In genomic region chr16:89423709-89424260, GRCh38 we compare ENCODE assay signal across 12 cellular contexts.
A peak's percentile ranks its signal among the peaks of the same experiment; 100 is the strongest.
DNase-seq lines count a peak whose midpoint lies in the region; ATAC-seq and TF ChIP-seq lines count a peak whose summit lies in the region.
"Had no signal": no experiment of that assay in that cellular context is flagged by ENCODE, and none has a peak within 500 bp of the region (broad histone marks: within the 10 kb centered on the region; RNA-seq: fewer than 3 reads in every experiment).

No MANE protein-coding gene starts in this region.

- H3K36me3 Mint-ChIP-seq in CD4-positive, alpha-beta memory T cell: peaks cover 17 to 42% of the 10 kb centered on the region in 2 donors
- H3K36me3 Mint-ChIP-seq in IgD-negative memory B cell: peaks cover 3% of the 10 kb centered on the region
- H3K36me3 Mint-ChIP-seq in natural killer cell treated with Interleukin-12 subunit alpha and Interleukin-12 subunit beta and Interleukin-15 and Interleukin-18, amount 100 ng/mL, for 72 hours: peaks cover 6% of the 10 kb centered on the region

- H3K27ac ChIP-seq in CD4-positive, alpha-beta memory T cell (ENCODE audit: low read depth, low read length): no peak overlapping the region
- H3K27ac ChIP-seq in ascending aorta (peak overlapping the region; percentile 71 to 86), body of pancreas (no peak overlapping the region), dorsolateral prefrontal cortex (peak overlapping the region in 3 of 59 donors; percentile 10 to 52 (median 47))

- H3K27me3 ChIP-seq in CD4-positive, alpha-beta memory T cell (ENCODE audit: insufficient read depth, low read length): no peaks in the 10 kb centered on the region
- H3K27me3 ChIP-seq in ascending aorta (no peaks in the 10 kb centered on the region), body of pancreas (no peaks in the 10 kb centered on the region), dorsolateral prefrontal cortex (no peaks in the 10 kb centered on the region)
- H3K27me3 ChIP-seq: breast epithelium, esophagus muscularis mucosa had no signal

- H3K36me3 ChIP-seq in CD4-positive, alpha-beta memory T cell (ENCODE audit: insufficient read depth, low read length): peaks cover 11% of the 10 kb centered on the region
- H3K36me3 ChIP-seq in ascending aorta: no peaks in the 10 kb centered on the region
- H3K36me3 ChIP-seq in body of pancreas (replicated peaks in 1 of 2; ENCODE audit: insufficient read depth in 1 of 2, low read depth in 2 of 2): no peaks in the 10 kb centered on the region
- H3K36me3 ChIP-seq: breast epithelium, esophagus muscularis mucosa had no signal

- no peaks in the 10 kb centered on the region for H3K27me3 Mint-ChIP-seq in CD4-positive, alpha-beta memory T cell
- no peaks in the 10 kb centered on the region for H3K27me3 Mint-ChIP-seq in IgD-negative memory B cell
- H3K27me3 Mint-ChIP-seq in natural killer cell treated with Interleukin-12 subunit alpha and Interleukin-12 subunit beta and Interleukin-15 and Interleukin-18, amount 100 ng/mL, for 72 hours: no peaks in the 10 kb centered on the region

- peak overlapping the region; percentile 70 to 90 (median 76) for H3K27ac Mint-ChIP-seq in CD4-positive, alpha-beta memory T cell
- peak overlapping the region; percentile 30 to 80 (median 76) for H3K27ac Mint-ChIP-seq in IgD-negative memory B cell
- peak overlapping the region in 1 of 2 donors; percentile 74 for H3K27ac Mint-ChIP-seq in natural killer cell treated with Interleukin-12 subunit alpha and Interleukin-12 subunit beta and Interleukin-15 and Interleukin-18, amount 100 ng/mL, for 72 hours

- H3K4me3 ChIP-seq in CD4-positive, alpha-beta memory T cell (ENCODE audit: low read length in 2 of 2): no peak overlapping the region
- no peak overlapping the region for H3K4me3 ChIP-seq in ascending aorta
- no peak overlapping the region for H3K4me3 ChIP-seq in body of pancreas
- no peak overlapping the region for H3K4me3 ChIP-seq in dorsolateral prefrontal cortex
- H3K4me3 ChIP-seq: breast epithelium, esophagus muscularis mucosa had no signal

- no peaks in the 10 kb centered on the region for H3K9me3 ChIP-seq in CD4-positive, alpha-beta memory T cell (ENCODE audit: control insufficient read depth in 1 of 2, low read length in 2 of 2)
- H3K9me3 ChIP-seq in ascending aorta (no peaks in the 10 kb centered on the region), body of pancreas (no peaks in the 10 kb centered on the region)
- H3K9me3 ChIP-seq: breast epithelium, esophagus muscularis mucosa had no signal

- ATAC-seq in natural killer cell treated with Interleukin-12 subunit alpha and Interleukin-12 subunit beta and Interleukin-15 and Interleukin-18, amount 100 ng/mL, for 72 hours: no peak
- no peak for ATAC-seq in body of pancreas

- H3K4me1 ChIP-seq in CD4-positive, alpha-beta memory T cell (ENCODE audit: insufficient read depth, low read length): peaks cover 82% of the 10 kb centered on the region
- H3K4me1 ChIP-seq in ascending aorta (peaks cover 17 to 30% of the 10 kb centered on the region in 2 donors), body of pancreas (peaks cover 46% of the 10 kb centered on the region)
- H3K4me1 ChIP-seq: breast epithelium had no signal

- peak overlapping the region in 6 of 8 donors; percentile 43 to 66 (median 56) for H3K4me3 Mint-ChIP-seq in CD4-positive, alpha-beta memory T cell
- H3K4me3 Mint-ChIP-seq in IgD-negative memory B cell: peak overlapping the region in 3 of 4 donors; percentile 42 to 86 (median 63)
- H3K4me3 Mint-ChIP-seq in natural killer cell treated with Interleukin-12 subunit alpha and Interleukin-12 subunit beta and Interleukin-15 and Interleukin-18, amount 100 ng/mL, for 72 hours: peak overlapping the region; percentile 60

- no peak for TF ChIP-seq CTCF in ascending aorta (IDR thresholded peaks at IDR 0.05)
- TF ChIP-seq CTCF in body of pancreas (IDR thresholded peaks at IDR 0.05): no peak
- TF ChIP-seq CTCF in dorsolateral prefrontal cortex (IDR thresholded peaks at IDR 0.05 in 54 of 56, conservative IDR thresholded peaks at IDR 0.05 in 2 of 56; ENCODE audit: low read depth in 1 of 56, partially characterized antibody in 56 of 56): no peak

- H3K9me3 Mint-ChIP-seq in CD4-positive, alpha-beta memory T cell: no peaks in the 10 kb centered on the region
- no peaks in the 10 kb centered on the region for H3K9me3 Mint-ChIP-seq in IgD-negative memory B cell
- no peaks in the 10 kb centered on the region for H3K9me3 Mint-ChIP-seq in natural killer cell treated with Interleukin-12 subunit alpha and Interleukin-12 subunit beta and Interleukin-15 and Interleukin-18, amount 100 ng/mL, for 72 hours

- intact Hi-C loops in CD4-positive, alpha-beta memory T cell (cut with micrococcal nuclease): no loop called here
- intact Hi-C loops in ascending aorta (cut with DNase I) (loop anchor here (2.0 kb wide), 1 partner anchor 67 kb away; the partner anchor contains the start of gene ANKRD11), body of pancreas (cut with DNase I) (no loop called here), dorsolateral prefrontal cortex (cut with DNase I) (no loop called here)

- CTCF ChIA-PET in CD4-positive, alpha-beta memory T cell (lab: Charles Lee; ENCODE audit: partially characterized antibody): interaction anchor here (0.7 kb wide), 1 partner anchor 32 kb away, joined by 3 read pairs; no protein-coding TSS in a partner anchor

- DNase-seq in CD4-positive, alpha-beta memory T cell: no peak
- DNase-seq in ascending aorta (ENCODE audit: low spot score in 2 of 2) (no peak), HUDEP-2 (lab: John Stamatoyannopoulos, UW; ENCODE audit: unreplicated experiment in 76 of 76) (no peak), body of pancreas (no peak), dorsolateral prefrontal cortex (no peak), GM03348 (ENCODE audit: low spot score) (no peak)
- DNase-seq in natural killer cell treated with Interleukin-12 subunit alpha and Interleukin-12 subunit beta and Interleukin-15 and Interleukin-18, amount 100 ng/mL, for 72 hours (ENCODE audit: low spot score): no peak
- DNase-seq: NCI-H510A treated with DMSO at 0.1 percent for 48 hours, SW 1271 had no signal

- 80 to 88% methylated on average over 21 of the region's 21 CpGs for WGBS in body of pancreas, 2 donors

- peaks cover 59 to 78% (median 70%) of the 10 kb centered on the region in 4 donors for H3K4me1 Mint-ChIP-seq in CD4-positive, alpha-beta memory T cell
- H3K4me1 Mint-ChIP-seq in IgD-negative memory B cell: peaks cover 54 to 62% (median 59%) of the 10 kb centered on the region in 3 donors
- H3K4me1 Mint-ChIP-seq in natural killer cell treated with Interleukin-12 subunit alpha and Interleukin-12 subunit beta and Interleukin-15 and Interleukin-18, amount 100 ng/mL, for 72 hours (ENCODE audit: low read depth in 2 of 2): peaks cover 64 to 65% of the 10 kb centered on the region in 2 donors

- no peak for TF ChIP-seq POLR2A in body of pancreas (IDR thresholded peaks at IDR 0.05)

- POLR2A ChIA-PET in CD4-positive, alpha-beta memory T cell (lab: Charles Lee; ENCODE audit: partially characterized antibody): interaction anchor here (0.8 to 1.0 kb wide), 2 partner anchors 15 to 109 kb away, joined by 3 read pairs; no protein-coding TSS in a partner anchor

Comparison
In these comparisons a context has a peak if more than half of its experiments do, and no peak if none do; other contexts are left out.
1. H3K27ac ChIP-seq: peak in ascending aorta (2 of 2); none in CD4-positive, alpha-beta memory T cell (single experiment) and body of pancreas (0 of 4).
2. Peak in every context shown above with its lines, with median percentiles within 50 percentile points of each other: H3K4me3 Mint-ChIP-seq.